ENCODE assay signal across 23 cellular contexts in genomic region chr18:49685231-49685942, GRCh38.
DNase-seq lines count a peak whose midpoint lies in the region; ATAC-seq and TF ChIP-seq lines count a peak whose summit lies in the region.
"Had no signal": no experiment of that assay in that cellular context is flagged by ENCODE, and none has a peak within 500 bp of the region (broad histone marks: within the 10 kb centered on the region; RNA-seq: fewer than 3 reads in every experiment).

No MANE protein-coding gene starts in this region.

- DNase-seq in M059J (ENCODE audit: low read depth) = peak; percentile 36
- DNase-seq in brain microvascular endothelial cell = no peak
- DNase-seq in hepatocyte (ENCODE audit: low spot score) = no peak
- peak; percentile 85 for DNase-seq in pulmonary artery endothelial cell (ENCODE audit: low read depth, low spot score)
- no peak for DNase-seq in activated naive CD4-positive, alpha-beta T cell treated with Interleukin-2 at 50 U/mL for 16 hours
- DNase-seq in SW480 (ENCODE audit: low spot score) = no peak
- DNase-seq: activated CD4-positive, CD25-positive, alpha-beta regulatory T cell treated with anti-CD3 and anti-CD28 coated beads, Interleukin-2, amount 50 U/mL, for 72 hours; activated CD8-positive, alpha-beta T cell treated with anti-CD3 and anti-CD28 coated beads, Interleukin-2, amount 10 ng/mL, durations not matched to agents 7 days and 5 days; activated T-cell treated with anti-CD3 and anti-CD28 coated beads, Interleukin-2, amount 50 U/mL, for 24 hours; CD8-positive, alpha-beta T cell; colonic mucosa; DMS53; foreskin fibroblast; HCEC 1CT; hippocampal formation; islet precursor cell; NCI-H1105; NCI-H2081 treated with DMSO at 0.1 percent for 48 hours; NCI-H446 treated with DMSO at 0.1 percent for 48 hours; stimulated activated CD4-positive, alpha-beta T cell treated with anti-CD3 and anti-CD28 coated beads, Interleukin-2, amount 100 ng/mL, for 48 hours; stimulated activated naive CD8-positive, alpha-beta T cell treated with anti-CD3 and anti-CD28 coated beads, Interleukin-15, amount 100 ng/mL, for 72 hours; trophoblast cell had no signal

- H2AFZ ChIP-seq in hepatocyte = peak overlapping the region; percentile 9

- peak overlapping the region; percentile 14 for H3K27ac ChIP-seq in brain microvascular endothelial cell
- H3K27ac ChIP-seq in hepatocyte = peak overlapping the region; percentile 64
- H3K27ac ChIP-seq: colonic mucosa had no signal

- H3K4me3 ChIP-seq in brain microvascular endothelial cell (ENCODE audit: low read depth, low read length) (no peak overlapping the region), hepatocyte (no peak overlapping the region)
- H3K4me3 ChIP-seq: colonic mucosa had no signal

- no peaks in the 10 kb centered on the region for H3K79me2 ChIP-seq in hepatocyte

- H3K4me1 ChIP-seq in hepatocyte (ENCODE audit: insufficient read depth) = peaks cover 10% of the 10 kb centered on the region
- H3K4me1 ChIP-seq: colonic mucosa had no signal

- 63% methylated on average over 6 of the region's 6 CpGs for WGBS in hepatocyte (ENCODE audit: low lambda C conversion rate, missing lambda C conversion rate)

- H3K9me3 ChIP-seq in hepatocyte (ENCODE audit: low read depth) = no peaks in the 10 kb centered on the region
- H3K9me3 ChIP-seq: colonic mucosa had no signal

- no peaks in the 10 kb centered on the region for H3K9me2 ChIP-seq in hepatocyte (replicated peaks; ENCODE audit: insufficient read depth)

- no peaks in the 10 kb centered on the region for H4K20me1 ChIP-seq in hepatocyte (ENCODE audit: insufficient read depth, poor library complexity, severe bottlenecking)

- no peak for ATAC-seq in GM21360 (IDR thresholded peaks at IDR 0.05; ENCODE audit: unreplicated experiment)
- ATAC-seq: activated CD8-positive, alpha-beta T cell treated with anti-CD3 and anti-CD28 coated beads, Interleukin-2, amount 10 ng/mL, durations not matched to agents 7 days and 5 days; CD8-positive, alpha-beta T cell; stimulated activated naive CD8-positive, alpha-beta T cell treated with anti-CD3 and anti-CD28 coated beads, Interleukin-15, amount 100 ng/mL, for 72 hours had no signal

- TF ChIP-seq CTCF in brain microvascular endothelial cell (IDR thresholded peaks at IDR 0.05; ENCODE audit: low read depth, low read length, missing control alignments) = no peak
- TF ChIP-seq CTCF in hepatocyte (IDR thresholded peaks at IDR 0.05; ENCODE audit: poor library complexity) = no peak

- H3K27me3 ChIP-seq in brain microvascular endothelial cell (replicated peaks) (no peaks in the 10 kb centered on the region), hepatocyte (no peaks in the 10 kb centered on the region)
- H3K27me3 ChIP-seq: colonic mucosa had no signal

- H3K36me3 ChIP-seq in brain microvascular endothelial cell (replicated peaks) = no peaks in the 10 kb centered on the region
- H3K36me3 ChIP-seq in hepatocyte (replicated peaks; ENCODE audit: insufficient read depth, low read depth) = no peaks in the 10 kb centered on the region
- H3K36me3 ChIP-seq: colonic mucosa had no signal

- no peak overlapping the region for H3K4me2 ChIP-seq in hepatocyte

- in situ Hi-C loops in brain microvascular endothelial cell (cut with HindIII; ENCODE audit: low pct_ligation_motif_present, low sequenced_read_pairs) = no loop called here

Comparison
In these comparisons a context has a peak if more than half of its experiments do, and no peak if none do; other contexts are left out.
1. DNase-seq: peak in M059J (single experiment) and pulmonary artery endothelial cell (single experiment); none in brain microvascular endothelial cell (single experiment), hepatocyte (single experiment), activated naive CD4-positive, alpha-beta T cell treated with Interleukin-2 at 50 U/mL for 16 hours (single experiment) and SW480 (single experiment).